In genomic region chr5:170105643-170106611, GRCh38 we compare ENCODE assay signal across 19 cellular contexts. TPM values are rescaled to one million over a fixed set of nuclear protein-coding genes. Genes with fewer than 3 reads are reported as not detected.
DNase-seq lines count a peak whose midpoint lies in the region; ATAC-seq, FAIRE-seq and TF ChIP-seq lines count a peak whose summit lies in the region.
"Had no signal": no experiment of that assay in that cellular context is flagged by ENCODE, and none has a peak within 500 bp of the region (broad histone marks: within the 10 kb centered on the region; RNA-seq: fewer than 3 reads in every experiment).

FOXI1 (plus strand) TSS chr5:170105897; CDS start chr5:170105958, 61 bp downstream.

- DNase-seq in NCI-H1417 (lab: John Stamatoyannopoulos, UW) (peak; percentile 1 to 13 (median 4)), NCI-H1417 treated with DMSO at 0.1 percent for 48 hours (lab: John Stamatoyannopoulos, UW) (no peak), Kasumi-1 (lab: John Stamatoyannopoulos, UW) (peak; percentile 76 to 83), K562 (ENCODE audit: extremely low read depth in 1 of 4, low spot score in 3 of 4) (peak in 1 of 4 experiments; percentile 17), neural progenitor cell (ENCODE audit: low spot score) (peak; percentile 28), hippocampal formation (lab: John Stamatoyannopoulos, UW) (no peak)
- DNase-seq in activated T-cell treated with anti-CD3 and anti-CD28 coated beads, Interleukin-2, amount 50 U/mL, for 48 hours, result no peak
- DNase-seq: 8988T; NCI-H1092 treated with DMSO at 0.1 percent for 48 hours; NK-92 treated with Interleukin-12 subunit alpha and Interleukin-12 subunit beta, amount 100 ng/mL, for 24 hours; right cardiac atrium; stimulated activated CD4-positive, alpha-beta T cell treated with anti-CD3 and anti-CD28 coated beads, Interleukin-4, amount 100 ng/mL, for 24 hours had no signal

- H3K36me3 ChIP-seq in K562 (ENCODE audit: control insufficient read depth, insufficient read depth, low read length) (no peaks in the 10 kb centered on the region), neural progenitor cell (no peaks in the 10 kb centered on the region)
- H3K36me3 ChIP-seq: SJSA1 had no signal

- no peak within 1 kb of the TSS for H3K4me3 Mint-ChIP-seq in neural progenitor cell
- H3K4me3 Mint-ChIP-seq: CD8-positive, alpha-beta T cell; naive thymus-derived CD8-positive, alpha-beta T cell; stimulated activated effector memory CD8-positive, alpha-beta T cell treated with anti-CD3 and anti-CD28 coated beads, Interleukin-12 subunit alpha, Interleukin-12 subunit beta, amount 100 ng/mL, for 72 hours had no signal

- H3K79me2 ChIP-seq in K562 (ENCODE audit: control insufficient read depth, insufficient read depth, low read length), result no peaks in the 10 kb centered on the region
- H3K79me2 ChIP-seq in neural progenitor cell (ENCODE audit: low read depth), result no peaks in the 10 kb centered on the region

- H3K27me3 Mint-ChIP-seq in neural progenitor cell (ENCODE audit: insufficient read depth, low read depth), result peaks cover 11% of the 10 kb centered on the region

- 11% methylated on average over 42 of the region's 53 CpGs for WGBS in K562 (ENCODE audit: insufficient coverage, low coverage, missing lambda C conversion rate)

- peaks cover 13% of the 10 kb centered on the region for H3K4me1 Mint-ChIP-seq in neural progenitor cell
- H3K4me1 Mint-ChIP-seq: naive thymus-derived CD8-positive, alpha-beta T cell; stimulated activated effector memory CD8-positive, alpha-beta T cell treated with anti-CD3 and anti-CD28 coated beads, Interleukin-12 subunit alpha, Interleukin-12 subunit beta, amount 100 ng/mL, for 72 hours had no signal

- H3K9me3 ChIP-seq in K562 (replicated peaks; ENCODE audit: control insufficient read depth, insufficient read depth, low read depth, low read length) (no peaks in the 10 kb centered on the region), neural progenitor cell (ENCODE audit: low read depth) (no peaks in the 10 kb centered on the region)
- H3K9me3 ChIP-seq: SJSA1 had no signal

- BruUV-seq in K562 (replicated peaks; lab: Mats Ljungman, UMichigan), result no TSS peak

- CTCF ChIA-PET in K562 (lab: Yijun Ruan, JAX; ENCODE audit: low intra/inter-chr PET ratio), result no interaction called here

- H2AFZ ChIP-seq in K562 (ENCODE audit: low read depth, low read length) (no peak within 1 kb of the TSS), neural progenitor cell (replicated peaks) (no peak within 1 kb of the TSS)

- FAIRE-seq in K562 (lab: Jason Lieb, UNC), result no peak
- FAIRE-seq: G401.6 had no signal

- no peaks in the 10 kb centered on the region for H3K9me1 ChIP-seq in K562 (ENCODE audit: control insufficient read depth, insufficient read depth, low read length)

- H3K4me1 ChIP-seq in K562 (replicated peaks in 1 of 2; ENCODE audit: control insufficient read depth in 2 of 2, insufficient read depth in 2 of 2, low read length in 2 of 2) (peaks cover 0 to 3% of the 10 kb centered on the region in 2 experiments; a peak in 1 of 5 replicates), neural progenitor cell (peaks cover 16% of the 10 kb centered on the region)
- H3K4me1 ChIP-seq: SJSA1 had no signal

- TF ChIP-seq CTCF in K562 (IDR thresholded peaks at IDR 0.05 in 2 of 3, conservative IDR thresholded peaks at IDR 0.05 in 1 of 3; ENCODE audit: insufficient read depth in 2 of 3, low read depth in 1 of 3, low read length in 3 of 3), result no peak
- no peak for TF ChIP-seq CTCF in neural progenitor cell (IDR thresholded peaks at IDR 0.05)

- H3K36me3 Mint-ChIP-seq in neural progenitor cell, result no peaks in the 10 kb centered on the region
- H3K36me3 Mint-ChIP-seq: CD8-positive, alpha-beta T cell; naive thymus-derived CD8-positive, alpha-beta T cell; stimulated activated effector memory CD8-positive, alpha-beta T cell treated with anti-CD3 and anti-CD28 coated beads, Interleukin-12 subunit alpha, Interleukin-12 subunit beta, amount 100 ng/mL, for 72 hours had no signal

- no peak for TF ChIP-seq POLR2A in K562 (conservative IDR thresholded peaks at IDR 0.05)

- peaks cover 0 to 50% of the 10 kb centered on the region in 2 experiments; a peak in 3 of 5 replicates for H3K27me3 ChIP-seq in K562 (ENCODE audit: control insufficient read depth in 2 of 2, insufficient read depth in 2 of 2, low read length in 2 of 2)
- H3K27me3 ChIP-seq in neural progenitor cell, result peaks cover 95% of the 10 kb centered on the region

- intact Hi-C loops in K562 (cut with micrococcal nuclease), result loop anchor here (5.0 to 10.0 kb wide), 2 partner anchors 46 to 519 kb away; no protein-coding TSS in a partner anchor

- peak within 1 kb of the TSS; percentile 53 for H3K27ac Mint-ChIP-seq in neural progenitor cell
- H3K27ac Mint-ChIP-seq: CD8-positive, alpha-beta T cell; stimulated activated effector memory CD8-positive, alpha-beta T cell treated with anti-CD3 and anti-CD28 coated beads, Interleukin-12 subunit alpha, Interleukin-12 subunit beta, amount 100 ng/mL, for 72 hours had no signal

- TF ChIP-seq EP300 in K562 (IDR thresholded peaks at IDR 0.05; ENCODE audit: low read length), result no peak

- in situ Hi-C loops in K562 (cut with MboI), result no loop called here

- H3K4me2 ChIP-seq in K562 (ENCODE audit: insufficient read depth, low read length), result no peak within 1 kb of the TSS
- no peak within 1 kb of the TSS for H3K4me2 ChIP-seq in neural progenitor cell

- no peaks in the 10 kb centered on the region for H3F3A ChIP-seq in neural progenitor cell (ENCODE audit: low read depth)

- H3K4me3 ChIP-seq in K562 (no peak within 1 kb of the TSS), neural progenitor cell (no peak within 1 kb of the TSS)
- H3K4me3 ChIP-seq: SJSA1 had no signal

- H3K27ac ChIP-seq in K562 (ENCODE audit: extremely low read depth, low read depth, low read length) (no peak within 1 kb of the TSS), neural progenitor cell (no peak within 1 kb of the TSS)
- H3K27ac ChIP-seq: epithelial cell of prostate, SJSA1 had no signal

- H4K20me1 ChIP-seq in K562 (replicated peaks; ENCODE audit: control insufficient read depth, insufficient read depth, low read length), result peaks cover 17% of the 10 kb centered on the region
- no peaks in the 10 kb centered on the region for H4K20me1 ChIP-seq in neural progenitor cell (ENCODE audit: low read depth)

- no peaks in the 10 kb centered on the region for H3K9me3 Mint-ChIP-seq in neural progenitor cell
- H3K9me3 Mint-ChIP-seq: CD8-positive, alpha-beta T cell; naive thymus-derived CD8-positive, alpha-beta T cell; stimulated activated effector memory CD8-positive, alpha-beta T cell treated with anti-CD3 and anti-CD28 coated beads, Interleukin-12 subunit alpha, Interleukin-12 subunit beta, amount 100 ng/mL, for 72 hours had no signal

- H3K9ac ChIP-seq in K562 (ENCODE audit: insufficient read depth in 1 of 2, low read depth in 2 of 2, low read length in 2 of 2), result no peak within 1 kb of the TSS
- no peak within 1 kb of the TSS for H3K9ac ChIP-seq in neural progenitor cell

- POLR2A ChIA-PET in K562 (lab: Yijun Ruan, JAX), result interaction anchor here (0.6 kb wide), 2 partner anchors 34 to 245 kb away, joined by 3 read pairs; no protein-coding TSS in a partner anchor

- ATAC-seq in K562, result peak; percentile 49; the same call in 2 of the 3 replicates
- no peak for ATAC-seq in HG03521 (IDR thresholded peaks at IDR 0.05; ENCODE audit: unreplicated experiment)
- ATAC-seq: CD8-positive, alpha-beta T cell; naive thymus-derived CD8-positive, alpha-beta T cell; stimulated activated effector memory CD8-positive, alpha-beta T cell treated with anti-CD3 and anti-CD28 coated beads, Interleukin-12 subunit alpha, Interleukin-12 subunit beta, amount 100 ng/mL, for 72 hours had no signal

- no peak for TF ChIP-seq RAD21 in K562 (CRISPR knock-in tag; conservative IDR thresholded peaks at IDR 0.05 in 1 of 2, IDR thresholded peaks at IDR 0.05 in 1 of 2)

TF ChIP-seq in K562, 482 proteins besides CTCF, POLR2A, EP300 and RAD21 (continues in another document):
- TF ChIP-seq ZNF436 (CRISPR knock-in tag; IDR thresholded peaks at IDR 0.05) (no peak), ILK (tag; IDR thresholded peaks at IDR 0.05; ENCODE audit: borderline replicate concordance, low read depth) (no peak), MXD1 (CRISPR knock-in tag; IDR thresholded peaks at IDR 0.05; ENCODE audit: borderline replicate concordance, poor library complexity, severe bottlenecking) (no peak), CHD4 (IDR thresholded peaks at IDR 0.05; ENCODE audit: insufficient read depth, insufficient replicate concordance, low read depth, low read length, poor library complexity, severe bottlenecking) (no peak)

RNA-seq across cellular contexts. Expression of gene FOXI1, which starts in this region (rescaled TPM):
- total RNA-seq in K562 (2011; cell fraction: chromatin; rRNA removed; ENCODE audit: low replicate concordance), result not detected in 2 replicates
- not detected in 2 replicates for total RNA-seq in K562 (2011; cell fraction: nucleolus; rRNA removed)
- not detected in 2 replicates for total RNA-seq in K562 (2011; cell fraction: nucleoplasm; rRNA removed)
- total RNA-seq in K562 (2014; rRNA removed) (not detected in 2 replicates), K562 (2014; rRNA removed; fragmentation: Illumina TruSeq; extraction: Trizol) (not detected in 2 replicates), K562 (2015; rRNA removed; fragmentation: Illumina TruSeq; extraction: Trizol) (not detected in 2 replicates), K562 (2021) (not detected in 2 replicates), neural progenitor cell (ENCODE audit: low replicate concordance) (0.09 TPM in 1 of 2 replicates, not detected in the other)
- polyA plus RNA-seq in K562 (2011; rRNA removed) (not detected in 2 replicates), K562 (2014; fragmentation: Illumina TruSeq; extraction: Trizol) (not detected in 2 replicates), K562 (2014; fragmentation: Nextera tagmentation; extraction: Ambion mirVana) (not detected), K562 (2014; rRNA removed) (not detected in 2 replicates)
- polyA plus RNA-seq in K562 (2011; cell fraction: cytosol; rRNA removed), result 0.06 TPM in 1 of 2 replicates, not detected in the other
- not detected in 2 replicates for polyA plus RNA-seq in K562 (2011; cell fraction: nucleus; rRNA removed)
- polyA plus RNA-seq in K562 (2012), result not detected in 2 replicates
- not detected in 2 replicates for polyA minus RNA-seq in K562 (2011; rRNA and poly(A)+ RNA removed)
- not detected in 2 replicates for polyA minus RNA-seq in K562 (2011; cell fraction: cytosol; rRNA and poly(A)+ RNA removed)
- polyA minus RNA-seq in K562 (2011; cell fraction: nucleus; rRNA and poly(A)+ RNA removed), result not detected in 2 replicates
- total RNA-seq: CD8-positive, alpha-beta T cell; naive thymus-derived CD8-positive, alpha-beta T cell; right cardiac atrium; SJSA1 had no signal
- polyA plus RNA-seq: naive thymus-derived CD8-positive, alpha-beta T cell; right cardiac atrium had no signal

Comparison
In these comparisons a context has a peak if more than half of its experiments do, and no peak if none do; other contexts are left out.
1. DNase-seq: peak in NCI-H1417 (3 of 3) and Kasumi-1 (2 of 2); none in NCI-H1417 treated with DMSO at 0.1 percent for 48 hours (single experiment), hippocampal formation (0 of 2) and activated T-cell treated with anti-CD3 and anti-CD28 coated beads, Interleukin-2, amount 50 U/mL, for 48 hours (0 of 2).
2. Peak in ATAC-seq in K562; RNA of the gene not detected or under 1 TPM.
3. Peak in DNase-seq in neural progenitor cell; RNA of the gene not detected or under 1 TPM.